10 cellular contexts compared by ENCODE assay signal in the genomic region with DNA sequence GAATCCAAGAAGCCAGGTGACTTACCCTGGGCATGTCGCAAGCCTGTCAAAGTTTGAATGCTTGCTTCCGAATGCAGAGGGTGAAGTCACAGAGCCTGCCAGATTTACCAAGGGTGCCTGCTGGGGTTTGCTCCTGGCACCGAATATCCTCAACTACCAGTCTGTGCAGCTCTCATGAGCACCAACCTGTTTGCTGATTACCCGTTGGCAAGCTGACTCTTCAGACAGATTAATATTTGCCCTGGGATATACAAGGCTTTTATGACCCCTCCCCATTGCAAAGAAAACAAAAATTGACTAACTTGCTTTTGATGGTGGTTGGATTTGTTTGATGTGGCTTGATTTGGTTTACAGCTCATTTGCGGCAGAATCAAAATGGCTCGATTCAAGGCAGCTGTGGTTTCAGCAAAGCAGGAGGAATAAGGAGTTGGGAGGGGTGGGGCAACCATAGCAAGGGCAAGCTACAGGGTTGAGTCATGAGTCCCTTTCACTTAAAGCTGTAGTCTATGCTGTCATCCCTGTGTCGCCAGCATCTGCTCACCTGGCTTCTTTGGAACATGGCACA.
DNase-seq lines count a peak whose midpoint lies in the region; ATAC-seq and TF ChIP-seq lines count a peak whose summit lies in the region.
"Had no signal": no experiment of that assay in that cellular context is flagged by ENCODE, and none has a peak within 500 bp of the region (broad histone marks: within the 10 kb centered on the region; RNA-seq: fewer than 3 reads in every experiment).

No MANE protein-coding gene starts in this region.

- H3K4me3 ChIP-seq in epithelial cell of esophagus (ENCODE audit: low read length): no peak overlapping the region
- H3K4me3 ChIP-seq: upper lobe of left lung had no signal

- ATAC-seq in HG02678 (IDR thresholded peaks at IDR 0.05; ENCODE audit: unreplicated experiment) (peak; percentile 47), GM19397 (IDR thresholded peaks at IDR 0.05; ENCODE audit: unreplicated experiment) (no peak), HG03460 (IDR thresholded peaks at IDR 0.05; ENCODE audit: unreplicated experiment) (no peak), GM18511 (IDR thresholded peaks at IDR 0.05; ENCODE audit: unreplicated experiment) (no peak)
- ATAC-seq: Panc1 had no signal

- DNase-seq in activated CD4-positive, alpha-beta T cell treated with anti-CD3 and anti-CD28 coated beads, Interleukin-2, amount 50 U/mL, for 4 hours: peak; percentile 22 to 33
- DNase-seq in epithelial cell of esophagus (ENCODE audit: low read depth) (peak; percentile 26), anterior cingulate cortex (lab: John Stamatoyannopoulos, UW) (no peak)
- DNase-seq in stimulated activated CD8-positive, alpha-beta memory T cell treated with anti-CD3 and anti-CD28 coated beads, Interleukin-12 subunit alpha, Interleukin-12 subunit beta, amount 100 ng/mL, for 1 hour (ENCODE audit: low read depth): peak; percentile 11

- TF ChIP-seq CTCF in epithelial cell of esophagus (IDR thresholded peaks at IDR 0.05; ENCODE audit: insufficient read depth, low read depth, low read length, missing control alignments): no peak

Comparison
In these comparisons a context has a peak if more than half of its experiments do, and no peak if none do; other contexts are left out.
1. DNase-seq: peak in activated CD4-positive, alpha-beta T cell treated with anti-CD3 and anti-CD28 coated beads, Interleukin-2, amount 50 U/mL, for 4 hours (2 of 2), epithelial cell of esophagus (single experiment) and stimulated activated CD8-positive, alpha-beta memory T cell treated with anti-CD3 and anti-CD28 coated beads, Interleukin-12 subunit alpha, Interleukin-12 subunit beta, amount 100 ng/mL, for 1 hour (single experiment); none in anterior cingulate cortex (0 of 58).